ENCODE assay signal across 8 cellular contexts in genomic region chr4:70687821-70688794, GRCh38. TPM values are rescaled to one million over a fixed set of nuclear protein-coding genes. Genes with fewer than 3 reads are reported as not detected.
DNase-seq lines count a peak whose midpoint lies in the region; ATAC-seq and TF ChIP-seq lines count a peak whose summit lies in the region.

A gene with protein sequence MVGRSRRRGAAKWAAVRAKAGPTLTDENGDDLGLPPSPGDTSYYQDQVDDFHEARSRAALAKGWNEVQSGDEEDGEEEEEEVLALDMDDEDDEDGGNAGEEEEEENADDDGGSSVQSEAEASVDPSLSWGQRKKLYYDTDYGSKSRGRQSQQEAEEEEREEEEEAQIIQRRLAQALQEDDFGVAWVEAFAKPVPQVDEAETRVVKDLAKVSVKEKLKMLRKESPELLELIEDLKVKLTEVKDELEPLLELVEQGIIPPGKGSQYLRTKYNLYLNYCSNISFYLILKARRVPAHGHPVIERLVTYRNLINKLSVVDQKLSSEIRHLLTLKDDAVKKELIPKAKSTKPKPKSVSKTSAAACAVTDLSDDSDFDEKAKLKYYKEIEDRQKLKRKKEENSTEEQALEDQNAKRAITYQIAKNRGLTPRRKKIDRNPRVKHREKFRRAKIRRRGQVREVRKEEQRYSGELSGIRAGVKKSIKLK (plus strand): TSS chr4:70688532. CDS start chr4:70688678, 146 bp downstream.

- peak; percentile 48 for TF ChIP-seq RAD21 in Ishikawa (IDR thresholded peaks at IDR 0.05; ENCODE audit: low read depth)

- H3F3A ChIP-seq in PC-3 (ENCODE audit: low read length, unreplicated experiment): no peaks in the 10 kb centered on the region

- H3K27ac ChIP-seq in PC-3 (ENCODE audit: low read length) (peak within 1 kb of the TSS; percentile 68), mucosa of rectum (ENCODE audit: low read depth in 2 of 2, low read length in 2 of 2) (peak within 1 kb of the TSS; percentile 82 to 96)

- no peaks in the 10 kb centered on the region for H3K9me3 ChIP-seq in PC-3 (ENCODE audit: low read length)
- H3K9me3 ChIP-seq in mucosa of rectum (ENCODE audit: control insufficient read depth in 2 of 2, low read length in 2 of 2): no peaks in the 10 kb centered on the region

- H2AFZ ChIP-seq in PC-3 (ENCODE audit: low read length): peak within 1 kb of the TSS; percentile 99

- peak; percentile 96 for DNase-seq in DMS153 treated with DMSO at 0.1 percent for 48 hours (lab: John Stamatoyannopoulos, UW; ENCODE audit: unreplicated experiment)
- DNase-seq in PC-3: peak; percentile 100
- peak; percentile 93 for DNase-seq in activated T-cell treated with anti-CD3 and anti-CD28 coated beads, Interleukin-2, amount 50 U/mL, for 1 hour
- DNase-seq in epithelial cell of proximal tubule (ENCODE audit: low read depth): peak; percentile 99
- DNase-seq in stimulated activated CD8-positive, alpha-beta memory T cell treated with anti-CD3 and anti-CD28 coated beads, Interleukin-7, amount 100 ng/mL, for 1 hour (ENCODE audit: low read depth in 2 of 2): peak; percentile 82 to 90

- intact Hi-C loops in PC-3 (cut with micrococcal nuclease): loop anchor here (1.0 to 5.0 kb wide), 5 partner anchors 16 to 304 kb away; partner anchors contain the start of genes DCK and GRSF1

- POLR2A ChIA-PET in PC-3 (lab: Charles Lee; ENCODE audit: unreplicated experiment): interaction anchor here (0.8 kb wide), 1 partner anchor 322 kb away, joined by 4 read pairs; no protein-coding TSS in a partner anchor

- H3K4me1 ChIP-seq in PC-3 (ENCODE audit: insufficient read depth, low read length) (peaks cover 21% of the 10 kb centered on the region), mucosa of rectum (ENCODE audit: control insufficient read depth in 2 of 2, insufficient read depth in 2 of 2, low read length in 2 of 2) (peaks cover 10 to 23% of the 10 kb centered on the region in 2 donors)

- peak within 1 kb of the TSS; percentile 93 for H3K4me2 ChIP-seq in PC-3 (ENCODE audit: low read length)

- H3K4me3 ChIP-seq in PC-3 (ENCODE audit: low read length) (peak within 1 kb of the TSS; percentile 89), epithelial cell of proximal tubule (ENCODE audit: low read depth, low read length) (peak within 1 kb of the TSS; percentile 100), mucosa of rectum (ENCODE audit: low read length in 2 of 2) (peak within 1 kb of the TSS; percentile 92 to 96)

- peaks cover 10% of the 10 kb centered on the region for H3K36me3 ChIP-seq in PC-3 (ENCODE audit: low read depth, low read length)
- H3K36me3 ChIP-seq in mucosa of rectum (ENCODE audit: control insufficient read depth in 2 of 2, insufficient read depth in 2 of 2, low read length in 2 of 2): peaks cover 0 to 2% of the 10 kb centered on the region in 2 donors

- ATAC-seq in GM21529 (IDR thresholded peaks at IDR 0.05; ENCODE audit: unreplicated experiment) (peak; percentile 91), PC-3 (peak; percentile 95)

- peaks cover 16% of the 10 kb centered on the region for H4K20me1 ChIP-seq in PC-3 (ENCODE audit: low read length)

- H3K79me2 ChIP-seq in PC-3 (ENCODE audit: low read length): peaks cover 47% of the 10 kb centered on the region

- H3K9me2 ChIP-seq in PC-3 (replicated peaks; ENCODE audit: low read length): no peaks in the 10 kb centered on the region

- BruUV-seq in PC-3 (replicated peaks; lab: Mats Ljungman, UMichigan): TSS peak; percentile 99

- TF ChIP-seq CTCF in PC-3 (conservative IDR thresholded peaks at IDR 0.05; ENCODE audit: low read depth, low read length) (peak; percentile 99), epithelial cell of proximal tubule (conservative IDR thresholded peaks at IDR 0.05; ENCODE audit: low read depth, low read length) (peak; percentile 95)

- H3K27me3 ChIP-seq in PC-3 (ENCODE audit: low read length): no peaks in the 10 kb centered on the region
- no peaks in the 10 kb centered on the region for H3K27me3 ChIP-seq in mucosa of rectum (ENCODE audit: control insufficient read depth in 2 of 2, insufficient read depth in 2 of 2, low read length in 2 of 2)

- CTCF ChIA-PET in PC-3 (lab: Charles Lee): interaction anchor here (0.6 kb wide), 2 partner anchors 34 to 322 kb away, joined by 3 to 6 read pairs; no protein-coding TSS in a partner anchor

- peak within 1 kb of the TSS; percentile 94 for H3K9ac ChIP-seq in PC-3 (ENCODE audit: low read length)
- H3K9ac ChIP-seq in mucosa of rectum (ENCODE audit: low read depth in 1 of 2, low read length in 2 of 2): peak within 1 kb of the TSS; percentile 77 to 96

- no peak for TF ChIP-seq EP300 in Ishikawa (IDR thresholded peaks at IDR 0.05; ENCODE audit: borderline replicate concordance)

TF ChIP-seq in Ishikawa, 13 proteins besides CTCF, POLR2A, EP300 and RAD21:
- no peak; the same call in 1 of the 2 replicates for TF ChIP-seq EGR1 (IDR thresholded peaks at IDR 0.05)
- TF ChIP-seq YY1 (IDR thresholded peaks at IDR 0.05; ENCODE audit: low read depth): 0 out of 2 replicates have a peak, but pooled peaks have one; percentile 40
- TF ChIP-seq CEBPB (IDR thresholded peaks at IDR 0.05): 0 out of 2 replicates have a peak, but pooled peaks have one; percentile 19
- TF ChIP-seq, protein P1, sequence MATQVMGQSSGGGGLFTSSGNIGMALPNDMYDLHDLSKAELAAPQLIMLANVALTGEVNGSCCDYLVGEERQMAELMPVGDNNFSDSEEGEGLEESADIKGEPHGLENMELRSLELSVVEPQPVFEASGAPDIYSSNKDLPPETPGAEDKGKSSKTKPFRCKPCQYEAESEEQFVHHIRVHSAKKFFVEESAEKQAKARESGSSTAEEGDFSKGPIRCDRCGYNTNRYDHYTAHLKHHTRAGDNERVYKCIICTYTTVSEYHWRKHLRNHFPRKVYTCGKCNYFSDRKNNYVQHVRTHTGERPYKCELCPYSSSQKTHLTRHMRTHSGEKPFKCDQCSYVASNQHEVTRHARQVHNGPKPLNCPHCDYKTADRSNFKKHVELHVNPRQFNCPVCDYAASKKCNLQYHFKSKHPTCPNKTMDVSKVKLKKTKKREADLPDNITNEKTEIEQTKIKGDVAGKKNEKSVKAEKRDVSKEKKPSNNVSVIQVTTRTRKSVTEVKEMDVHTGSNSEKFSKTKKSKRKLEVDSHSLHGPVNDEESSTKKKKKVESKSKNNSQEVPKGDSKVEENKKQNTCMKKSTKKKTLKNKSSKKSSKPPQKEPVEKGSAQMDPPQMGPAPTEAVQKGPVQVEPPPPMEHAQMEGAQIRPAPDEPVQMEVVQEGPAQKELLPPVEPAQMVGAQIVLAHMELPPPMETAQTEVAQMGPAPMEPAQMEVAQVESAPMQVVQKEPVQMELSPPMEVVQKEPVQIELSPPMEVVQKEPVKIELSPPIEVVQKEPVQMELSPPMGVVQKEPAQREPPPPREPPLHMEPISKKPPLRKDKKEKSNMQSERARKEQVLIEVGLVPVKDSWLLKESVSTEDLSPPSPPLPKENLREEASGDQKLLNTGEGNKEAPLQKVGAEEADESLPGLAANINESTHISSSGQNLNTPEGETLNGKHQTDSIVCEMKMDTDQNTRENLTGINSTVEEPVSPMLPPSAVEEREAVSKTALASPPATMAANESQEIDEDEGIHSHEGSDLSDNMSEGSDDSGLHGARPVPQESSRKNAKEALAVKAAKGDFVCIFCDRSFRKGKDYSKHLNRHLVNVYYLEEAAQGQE (IDR thresholded peaks at IDR 0.05; ENCODE audit: low read depth): no peak
- no peak for TF ChIP-seq FOXM1 (IDR thresholded peaks at IDR 0.05; ENCODE audit: borderline replicate concordance, low read depth)
- peak; percentile 43 for TF ChIP-seq CREB1 (IDR thresholded peaks at IDR 0.05; ENCODE audit: low read depth)
- TF ChIP-seq, protein P2, sequence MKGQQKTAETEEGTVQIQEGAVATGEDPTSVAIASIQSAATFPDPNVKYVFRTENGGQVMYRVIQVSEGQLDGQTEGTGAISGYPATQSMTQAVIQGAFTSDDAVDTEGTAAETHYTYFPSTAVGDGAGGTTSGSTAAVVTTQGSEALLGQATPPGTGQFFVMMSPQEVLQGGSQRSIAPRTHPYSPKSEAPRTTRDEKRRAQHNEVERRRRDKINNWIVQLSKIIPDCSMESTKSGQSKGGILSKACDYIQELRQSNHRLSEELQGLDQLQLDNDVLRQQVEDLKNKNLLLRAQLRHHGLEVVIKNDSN (IDR thresholded peaks at IDR 0.05): peak; percentile 85
- TF ChIP-seq, protein P3, sequence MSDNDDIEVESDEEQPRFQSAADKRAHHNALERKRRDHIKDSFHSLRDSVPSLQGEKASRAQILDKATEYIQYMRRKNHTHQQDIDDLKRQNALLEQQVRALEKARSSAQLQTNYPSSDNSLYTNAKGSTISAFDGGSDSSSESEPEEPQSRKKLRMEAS (IDR thresholded peaks at IDR 0.05): peak; percentile 87
- no peak for TF ChIP-seq NFIC (IDR thresholded peaks at IDR 0.05)
- peak; percentile 72 for TF ChIP-seq TCF12 (IDR thresholded peaks at IDR 0.05; ENCODE audit: low read depth)
- peak; percentile 57 for TF ChIP-seq TEAD4 (IDR thresholded peaks at IDR 0.05)
- no peak for TF ChIP-seq ZBTB7A (IDR thresholded peaks at IDR 0.05; ENCODE audit: low read depth)
- TF ChIP-seq TAF1 (IDR thresholded peaks at IDR 0.05; ENCODE audit: low read depth): peak; percentile 68

RNA-seq across cellular contexts. Expression of the gene that starts here (rescaled TPM):
- total RNA-seq in PC-3 (2014; rRNA removed) (27.8 and 38.5 TPM in 2 replicates), epithelial cell of proximal tubule (28.0 and 29.0 TPM in 2 replicates)

Comparison
In these comparisons a context has a peak if more than half of its experiments do, and no peak if none do; other contexts are left out.
1. Peak in every context shown above with its lines: DNase-seq, ATAC-seq, H3K4me3 ChIP-seq and H3K27ac ChIP-seq.